In the genomic region with DNA sequence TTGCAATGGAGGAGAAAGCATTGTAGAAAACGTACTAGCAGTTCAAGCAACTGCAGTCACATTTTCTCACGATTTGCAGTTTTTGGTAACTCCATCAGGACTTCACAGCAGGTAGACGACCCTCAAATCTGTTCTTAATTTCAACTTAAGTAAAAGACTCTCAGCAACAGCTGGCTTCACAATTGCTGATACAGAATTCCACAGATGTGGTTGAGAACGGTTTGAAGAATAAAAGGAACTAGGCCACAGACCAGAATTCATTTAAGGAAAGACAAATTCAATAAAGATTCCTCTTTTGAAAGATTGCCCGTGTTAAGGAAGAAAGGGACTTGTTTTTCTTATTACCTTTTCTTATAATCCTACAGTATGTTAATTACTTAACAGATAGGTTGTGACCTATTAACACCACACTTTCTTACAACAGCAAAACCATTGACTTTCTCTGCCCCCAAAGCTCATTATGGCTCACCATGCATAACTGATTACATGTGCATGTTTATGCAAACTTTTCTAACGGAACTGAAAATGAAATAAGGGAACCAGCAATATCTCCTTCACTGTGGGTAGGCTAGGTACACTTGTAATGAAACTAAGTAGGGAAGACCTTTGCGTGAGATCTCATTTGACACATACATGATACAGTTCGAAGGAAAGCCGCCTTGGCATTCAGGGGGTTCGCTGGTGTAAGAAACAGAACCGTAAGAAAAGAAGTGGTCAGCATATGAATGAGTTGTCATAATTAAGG, we compare ENCODE assay signal across 10 cellular contexts. TPM values are rescaled to one million over a fixed set of nuclear protein-coding genes. Genes with fewer than 3 reads are reported as not detected.
DNase-seq lines count a peak whose midpoint lies in the region; ATAC-seq and TF ChIP-seq lines count a peak whose summit lies in the region.
"Had no signal": no experiment of that assay in that cellular context is flagged by ENCODE, and none has a peak within 500 bp of the region (broad histone marks: within the 10 kb centered on the region; RNA-seq: fewer than 3 reads in every experiment).

No MANE protein-coding gene starts in this region.

- TF ChIP-seq POLR2A in adrenal gland (IDR thresholded peaks at IDR 0.05): no peak

- H3K27ac ChIP-seq in adrenal gland: peak overlapping the region in 3 of 5 donors; percentile 1 to 25 (median 14)

- no peak overlapping the region for H3K4me3 ChIP-seq in adrenal gland

- no peak for TF ChIP-seq CTCF in adrenal gland (IDR thresholded peaks at IDR 0.05)

- intact Hi-C loops in adrenal gland (cut with DNase I): no loop called here

- peaks cover 0 to 5% of the 10 kb centered on the region in 2 donors for H3K4me1 ChIP-seq in adrenal gland (replicated peaks in 1 of 2)

- H3K9me3 ChIP-seq in adrenal gland (replicated peaks in 1 of 3): no peaks in the 10 kb centered on the region

- ATAC-seq in GM18499 (IDR thresholded peaks at IDR 0.05; ENCODE audit: insufficient read depth, unreplicated experiment): peak; percentile 98
- ATAC-seq in GM21528 (IDR thresholded peaks at IDR 0.05; ENCODE audit: low FRiP score, unreplicated experiment): peak; percentile 92
- ATAC-seq in HG03432 (IDR thresholded peaks at IDR 0.05; ENCODE audit: unreplicated experiment): peak; percentile 89

- WGBS in adrenal gland, 4 donors: 71 to 77% (median 72%) methylated on average over 11 of the region's 11 CpGs

- no peaks in the 10 kb centered on the region for H3K27me3 ChIP-seq in adrenal gland

- no peaks in the 10 kb centered on the region for H3K36me3 ChIP-seq in adrenal gland (replicated peaks in 1 of 2)

- DNase-seq in adrenal gland: no peak
- no peak for DNase-seq in DMS114 treated with DMSO at 0.1 percent for 48 hours (lab: John Stamatoyannopoulos, UW; ENCODE audit: unreplicated experiment)
- no peak for DNase-seq in NCI-H2196 treated with DMSO at 0.1 percent for 48 hours (lab: John Stamatoyannopoulos, UW; ENCODE audit: unreplicated experiment)
- no peak for DNase-seq in middle frontal gyrus (ENCODE audit: extremely low spot score, low spot score)
- DNase-seq in stimulated activated CD8-positive, alpha-beta memory T cell treated with anti-CD3 and anti-CD28 coated beads, Interleukin-4, amount 100 ng/mL, for 48 hours: no peak
- DNase-seq: DND-41, SHP77 had no signal

RNA-seq across cellular contexts. Expression of a gene that starts 4.7 kb away (rescaled TPM):
- total RNA-seq in adrenal gland: 10 to 100 TPM; 23.8 to 60.1 (median 36.2) TPM
- polyA plus RNA-seq in adrenal gland: 10 to 100 TPM in 2 of 3 donors, 1 to 10 TPM in 1; 8.6 to 18.0 (median 15.0) TPM
